In the genomic region with DNA sequence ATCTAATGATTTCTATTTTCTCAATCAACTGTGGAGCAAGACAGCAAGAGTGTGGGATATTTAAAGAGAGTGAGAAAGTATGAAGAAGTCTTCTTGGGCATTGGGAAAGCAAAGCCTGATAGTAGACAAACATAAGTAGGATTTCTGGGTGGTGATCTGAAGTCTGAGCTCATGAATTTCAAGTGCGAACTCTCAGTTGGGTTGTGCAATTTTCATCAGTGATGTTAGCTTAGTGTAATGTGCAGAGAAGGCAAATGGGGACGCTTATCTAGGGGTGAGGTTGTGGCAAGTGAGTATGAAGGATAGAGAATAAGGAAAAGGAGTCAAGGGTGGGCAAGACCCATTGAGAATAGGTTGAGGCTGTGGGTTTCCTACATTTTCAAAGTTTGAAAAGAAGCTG, we compare ENCODE assay signal across 8 cellular contexts. TPM values are rescaled to one million over a fixed set of nuclear protein-coding genes. Genes with fewer than 3 reads are reported as not detected.
"Had no signal": no experiment of that assay in that cellular context is flagged by ENCODE, and none has a peak within 500 bp of the region (broad histone marks: within the 10 kb centered on the region; RNA-seq: fewer than 3 reads in every experiment).

No MANE protein-coding gene starts in this region.

- H3K4me2 ChIP-seq: GM23338 had no signal

- DNase-seq: H9, HCEC 1CT, IMR-90 had no signal

- ATAC-seq: GM23338, K562 had no signal

- H3K4me3 ChIP-seq: GM23338, K562 had no signal

- H3K27ac Mint-ChIP-seq: GM23338, H9 had no signal

- H2AFZ ChIP-seq: GM23338 had no signal

- FAIRE-seq: H1, H54, HTR-8/SVneo, K562 had no signal

- H3K9me3 Mint-ChIP-seq: GM23338 had no signal

- H3K4me3 Mint-ChIP-seq: GM23338, H9 had no signal

- H3K4me1 Mint-ChIP-seq: GM23338, H9 had no signal

RNA-seq across cellular contexts. Expression of a gene that starts 23.7 kb away (rescaled TPM):
- total RNA-seq: GM23338, H1, H9, IMR-90, K562 had no signal
- polyA plus RNA-seq: GM23338, H1, IMR-90, K562 had no signal
